ENCODE assay signal across 14 cellular contexts in genomic region chr21:45570826-45571601, GRCh38. TPM values are rescaled to one million over a fixed set of nuclear protein-coding genes. Genes with fewer than 3 reads are reported as not detected.
DNase-seq lines count a peak whose midpoint lies in the region; ATAC-seq and TF ChIP-seq lines count a peak whose summit lies in the region.
"Had no signal": no experiment of that assay in that cellular context is flagged by ENCODE, and none has a peak within 500 bp of the region (broad histone marks: within the 10 kb centered on the region; RNA-seq: fewer than 3 reads in every experiment).

No MANE protein-coding gene starts in this region.

- H3K4me1 ChIP-seq in Peyer's patch = peaks cover 0 to 5% (median 0%) of the 10 kb centered on the region in 4 donors

- peak; percentile 79 for DNase-seq in D341Med (ENCODE audit: low spot score)
- peak in 1 of 3 donors; percentile 26 for DNase-seq in Peyer's patch
- DNase-seq in fibroblast of mammary gland (ENCODE audit: low read depth) = peak; percentile 40
- peak; percentile 53 for DNase-seq in sciatic nerve (ENCODE audit: low spot score)
- no peak for DNase-seq in NCI-H1694 (lab: John Stamatoyannopoulos, UW)
- DNase-seq in NCI-H128 (lab: John Stamatoyannopoulos, UW; ENCODE audit: unreplicated experiment) = no peak
- no peak for DNase-seq in H7
- DNase-seq: activated naive CD4-positive, alpha-beta T cell treated with anti-CD3 and anti-CD28 coated beads, Interleukin-2, amount 50 U/mL, for 16 hours; CD4-positive, alpha-beta T cell; NCI-H510A; RPMI8226 had no signal

- H3K4me3 ChIP-seq in Peyer's patch (no peak overlapping the region), fibroblast of mammary gland (ENCODE audit: control insufficient read depth, low read depth, low read length) (no peak overlapping the region), H7 (ENCODE audit: insufficient read depth, low read depth, low read length) (no peak overlapping the region)

- no peak for TF ChIP-seq POLR2A in Peyer's patch (IDR thresholded peaks at IDR 0.05)

- no peak for TF ChIP-seq CTCF in Peyer's patch (IDR thresholded peaks at IDR 0.05)
- TF ChIP-seq CTCF in fibroblast of mammary gland (conservative IDR thresholded peaks at IDR 0.05; ENCODE audit: control insufficient read depth, insufficient read depth, low read depth, low read length) = no peak

- H3K36me3 ChIP-seq in Peyer's patch (no peaks in the 10 kb centered on the region), H7 (replicated peaks; ENCODE audit: control insufficient read depth, insufficient read depth, low read length) (no peaks in the 10 kb centered on the region)

- no peaks in the 10 kb centered on the region for H3K9me3 ChIP-seq in Peyer's patch

- no peaks in the 10 kb centered on the region for H3K27me3 ChIP-seq in Peyer's patch
- H3K27me3 ChIP-seq in H7 (ENCODE audit: control insufficient read depth, insufficient read depth, low read length) = no peaks in the 10 kb centered on the region

- H3K27ac ChIP-seq in Peyer's patch = peak overlapping the region; percentile 14 to 69 (median 29)

- intact Hi-C loops in sciatic nerve (cut with DNase I) = no loop called here

- no peak for ATAC-seq in sciatic nerve
- no peak for ATAC-seq in GM19467 (IDR thresholded peaks at IDR 0.05; ENCODE audit: unreplicated experiment)
- ATAC-seq: esophagus mucosa; stimulated activated effector memory CD8-positive, alpha-beta T cell treated with anti-CD3 and anti-CD28 coated beads, Interleukin-12 subunit alpha, Interleukin-12 subunit beta, amount 100 ng/mL, for 72 hours had no signal

RNA-seq across cellular contexts. Expression of gene SLC19A1, which starts 28.8 kb away (rescaled TPM):
- total RNA-seq in Peyer's patch (10 to 100 TPM; 10.7 to 70.8 (median 30.5) TPM), sciatic nerve (10.2 TPM)
- 17.9 and 19.6 TPM in 2 replicates for total RNA-seq in H7 (2014; rRNA removed; shearing (Covaris generic))

Comparison
In these comparisons a context has a peak if more than half of its experiments do, and no peak if none do; other contexts are left out.
1. DNase-seq: peak in D341Med (single experiment), fibroblast of mammary gland (single experiment) and sciatic nerve (single experiment); none in NCI-H1694 (single experiment), NCI-H128 (single experiment) and H7 (single experiment).